8 cellular contexts compared by ENCODE assay signal in genomic region chr11:33912405-33913361, GRCh38. TPM values are rescaled to one million over a fixed set of nuclear protein-coding genes. Genes with fewer than 3 reads are reported as not detected.
DNase-seq lines count a peak whose midpoint lies in the region; ATAC-seq and TF ChIP-seq lines count a peak whose summit lies in the region.

No MANE protein-coding gene starts in this region.

- 19 to 46% (median 38%) methylated on average over 12 of the region's 12 CpGs for WGBS in spleen, 5 donors

- no peaks in the 10 kb centered on the region for H3K36me3 Mint-ChIP-seq in CD8-positive, alpha-beta memory T cell
- H3K36me3 Mint-ChIP-seq in T-helper 2 cell treated with Interferon-gamma antibody and Interleukin-4, amounts not matched to agents 5 μg/mL and 100 μg/mL, for 36 hours (ENCODE audit: low read depth): no peaks in the 10 kb centered on the region
- H3K36me3 Mint-ChIP-seq in activated naive CD4-positive, alpha-beta T cell treated with anti-CD3 and anti-CD28 coated beads, Interleukin-2, amount 10 ng/mL, durations not matched to agents 7 days and 5 days: no peaks in the 10 kb centered on the region

- no peak overlapping the region for H3K4me3 Mint-ChIP-seq in CD8-positive, alpha-beta memory T cell
- no peak overlapping the region for H3K4me3 Mint-ChIP-seq in T-helper 2 cell treated with Interferon-gamma antibody and Interleukin-4, amounts not matched to agents 5 μg/mL and 100 μg/mL, for 36 hours
- H3K4me3 Mint-ChIP-seq in activated naive CD4-positive, alpha-beta T cell treated with anti-CD3 and anti-CD28 coated beads, Interleukin-2, amount 10 ng/mL, durations not matched to agents 7 days and 5 days: no peak overlapping the region

- no peak for DNase-seq in CD8-positive, alpha-beta memory T cell
- DNase-seq in NCI-H460 (ENCODE audit: extremely low read depth, low read depth) (peak; percentile 51), epithelial cell of esophagus (ENCODE audit: low read depth) (peak; percentile 91), spleen (peak; percentile 83)
- DNase-seq in T-helper 2 cell treated with Interferon-gamma antibody and Interleukin-4, amounts not matched to agents 5 μg/mL and 100 μg/mL, for 36 hours (ENCODE audit: low spot score): no peak
- no peak for DNase-seq in activated naive CD4-positive, alpha-beta T cell treated with anti-CD3 and anti-CD28 coated beads, Interleukin-2, amount 10 ng/mL, durations not matched to agents 7 days and 5 days

- no peaks in the 10 kb centered on the region for H3K4me1 ChIP-seq in CD8-positive, alpha-beta memory T cell (ENCODE audit: insufficient read depth, low read length)
- H3K4me1 ChIP-seq in spleen: peaks cover 0 to 49% (median 19%) of the 10 kb centered on the region in 6 donors

- peaks cover 14 to 40% of the 10 kb centered on the region in 2 donors for H3K27me3 Mint-ChIP-seq in CD8-positive, alpha-beta memory T cell
- peaks cover 17% of the 10 kb centered on the region for H3K27me3 Mint-ChIP-seq in T-helper 2 cell treated with Interferon-gamma antibody and Interleukin-4, amounts not matched to agents 5 μg/mL and 100 μg/mL, for 36 hours (ENCODE audit: low read depth)
- peaks cover 27% of the 10 kb centered on the region for H3K27me3 Mint-ChIP-seq in activated naive CD4-positive, alpha-beta T cell treated with anti-CD3 and anti-CD28 coated beads, Interleukin-2, amount 10 ng/mL, durations not matched to agents 7 days and 5 days

- CTCF ChIA-PET in CD8-positive, alpha-beta memory T cell (lab: Charles Lee): no interaction called here
- CTCF ChIA-PET in activated naive CD4-positive, alpha-beta T cell treated with anti-CD3 and anti-CD28 coated beads, Interleukin-2, amount 10 ng/mL, durations not matched to agents 7 days and 5 days (lab: Charles Lee): no interaction called here

- no peaks in the 10 kb centered on the region for H3K4me1 Mint-ChIP-seq in CD8-positive, alpha-beta memory T cell
- H3K4me1 Mint-ChIP-seq in T-helper 2 cell treated with Interferon-gamma antibody and Interleukin-4, amounts not matched to agents 5 μg/mL and 100 μg/mL, for 36 hours (ENCODE audit: low read depth): no peaks in the 10 kb centered on the region
- H3K4me1 Mint-ChIP-seq in activated naive CD4-positive, alpha-beta T cell treated with anti-CD3 and anti-CD28 coated beads, Interleukin-2, amount 10 ng/mL, durations not matched to agents 7 days and 5 days: no peaks in the 10 kb centered on the region

- POLR2A ChIA-PET in CD8-positive, alpha-beta memory T cell (lab: Charles Lee): no interaction called here

- H3K27ac Mint-ChIP-seq in CD8-positive, alpha-beta memory T cell: no peak overlapping the region
- H3K27ac Mint-ChIP-seq in T-helper 2 cell treated with Interferon-gamma antibody and Interleukin-4, amounts not matched to agents 5 μg/mL and 100 μg/mL, for 36 hours: no peak overlapping the region
- no peak overlapping the region for H3K27ac Mint-ChIP-seq in activated naive CD4-positive, alpha-beta T cell treated with anti-CD3 and anti-CD28 coated beads, Interleukin-2, amount 10 ng/mL, durations not matched to agents 7 days and 5 days

- H3K27me3 ChIP-seq in CD8-positive, alpha-beta memory T cell (ENCODE audit: insufficient read depth, low read length, poor library complexity, severe bottlenecking): no peaks in the 10 kb centered on the region
- H3K27me3 ChIP-seq in spleen (replicated peaks in 1 of 7): no peaks in the 10 kb centered on the region

- H3K9me3 ChIP-seq in CD8-positive, alpha-beta memory T cell (ENCODE audit: low read length): no peaks in the 10 kb centered on the region
- peaks cover 0 to 14% (median 7%) of the 10 kb centered on the region in 8 donors for H3K9me3 ChIP-seq in spleen

- ATAC-seq in GM19043 (IDR thresholded peaks at IDR 0.05; ENCODE audit: low read depth, unreplicated experiment) (peak; percentile 83), HG03103 (IDR thresholded peaks at IDR 0.05; ENCODE audit: low read depth, unreplicated experiment) (peak; percentile 76)

- no peaks in the 10 kb centered on the region for H3K36me3 ChIP-seq in CD8-positive, alpha-beta memory T cell (ENCODE audit: insufficient read depth, low read length)
- no peaks in the 10 kb centered on the region for H3K36me3 ChIP-seq in spleen

- TF ChIP-seq POLR2A in spleen (IDR thresholded peaks at IDR 0.05): no peak

- intact Hi-C loops in spleen (cut with DNase I; ENCODE audit: low total_unique reads): no loop called here

- peaks cover 3 to 9% (median 5%) of the 10 kb centered on the region in 5 donors for H3K9me3 Mint-ChIP-seq in CD8-positive, alpha-beta memory T cell
- no peaks in the 10 kb centered on the region for H3K9me3 Mint-ChIP-seq in T-helper 2 cell treated with Interferon-gamma antibody and Interleukin-4, amounts not matched to agents 5 μg/mL and 100 μg/mL, for 36 hours
- peaks cover 2% of the 10 kb centered on the region for H3K9me3 Mint-ChIP-seq in activated naive CD4-positive, alpha-beta T cell treated with anti-CD3 and anti-CD28 coated beads, Interleukin-2, amount 10 ng/mL, durations not matched to agents 7 days and 5 days

- no peak overlapping the region for H3K4me3 ChIP-seq in CD8-positive, alpha-beta memory T cell (ENCODE audit: low read length)
- no peak overlapping the region for H3K4me3 ChIP-seq in epithelial cell of esophagus (ENCODE audit: low read length)
- no peak overlapping the region for H3K4me3 ChIP-seq in spleen

- no peak for TF ChIP-seq CTCF in epithelial cell of esophagus (IDR thresholded peaks at IDR 0.05; ENCODE audit: insufficient read depth, low read depth, low read length, missing control alignments)
- no peak for TF ChIP-seq CTCF in spleen (IDR thresholded peaks at IDR 0.05 in 8 of 11, conservative IDR thresholded peaks at IDR 0.05 in 3 of 11)

- peak overlapping the region; percentile 28 for H3K27ac ChIP-seq in CD8-positive, alpha-beta memory T cell (ENCODE audit: low read depth, low read length)
- H3K27ac ChIP-seq in spleen: peak overlapping the region in 7 of 8 donors; percentile 16 to 84 (median 77)

RNA-seq across cellular contexts. Expression of gene LMO2, which starts 20.8 kb away (rescaled TPM):
- under 1 TPM; 0.13 to 0.53 TPM for total RNA-seq in CD8-positive, alpha-beta memory T cell
- polyA plus RNA-seq in CD8-positive, alpha-beta memory T cell: not detected
- total RNA-seq in NCI-H460 (2014; rRNA removed; shearing (Covaris generic)): 0.20 TPM in 1 of 2 replicates, not detected in the other
- not detected in 2 replicates for polyA plus RNA-seq in NCI-H460 (2014; cell fraction: nucleus; rRNA removed)
- 10 to 100 TPM; 46.6 to 79.4 (median 63.5) TPM for total RNA-seq in spleen
- polyA plus RNA-seq in spleen: 10 to 100 TPM; 36.0 to 66.6 (median 48.9) TPM

Comparison
In these comparisons a context has a peak if more than half of its experiments do, and no peak if none do; other contexts are left out.
1. DNase-seq: peak in NCI-H460 (single experiment), epithelial cell of esophagus (single experiment) and spleen (single experiment); none in CD8-positive, alpha-beta memory T cell (0 of 5), T-helper 2 cell treated with Interferon-gamma antibody and Interleukin-4, amounts not matched to agents 5 μg/mL and 100 μg/mL, for 36 hours (single experiment) and activated naive CD4-positive, alpha-beta T cell treated with anti-CD3 and anti-CD28 coated beads, Interleukin-2, amount 10 ng/mL, durations not matched to agents 7 days and 5 days (single experiment).
2. RNA of gene LMO2, which starts 20.8 kb away (total RNA-seq): 46.6 to 79.4 TPM in spleen; 0.13 to 0.53 TPM in CD8-positive, alpha-beta memory T cell and 0.20 TPM in NCI-H460; every median in the first group is over 10 times any median in the second.